ENCODE assay signal across 8 cellular contexts in the genomic region with DNA sequence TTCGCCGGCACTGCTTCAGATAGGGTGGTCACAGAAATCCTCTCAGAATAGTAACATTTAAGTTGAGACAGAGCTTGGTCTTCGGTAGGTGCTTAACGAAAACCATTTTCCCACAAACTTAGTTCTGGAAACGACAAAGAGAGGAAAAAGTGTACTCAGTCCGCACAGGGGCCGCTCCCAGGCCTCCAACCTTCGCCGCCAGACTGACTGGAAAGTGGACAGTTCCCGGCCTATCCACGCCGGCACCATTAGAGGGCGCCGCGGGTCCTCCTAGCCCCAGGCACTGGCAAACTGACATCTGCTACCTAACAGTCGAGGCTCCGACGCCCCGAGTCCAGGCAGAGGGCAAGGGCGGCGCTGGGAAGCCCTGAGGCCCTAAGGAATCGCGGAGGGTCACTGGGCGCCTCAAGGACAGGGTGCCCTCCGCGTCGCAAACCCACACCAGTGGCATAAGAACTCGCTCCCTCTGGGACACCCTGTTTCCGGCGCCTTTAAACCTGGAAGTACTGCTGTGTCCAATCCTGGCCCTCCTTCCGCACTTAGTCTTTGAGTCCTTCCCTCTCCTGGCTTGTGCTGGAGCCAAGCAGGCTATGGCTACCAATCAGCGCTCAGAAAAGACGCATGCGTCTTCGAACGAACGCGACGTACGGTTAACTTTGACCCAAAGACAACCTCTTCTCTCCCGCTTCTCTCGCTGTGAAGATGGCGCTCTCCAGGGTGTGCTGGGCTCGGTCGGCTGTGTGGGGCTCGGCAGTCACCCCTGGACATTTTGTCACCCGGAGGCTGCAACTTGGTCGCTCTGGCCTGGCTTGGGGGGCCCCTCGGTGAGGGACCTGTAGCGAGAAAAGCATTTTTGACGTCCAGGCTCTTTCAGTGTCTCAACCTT. TPM values are rescaled to one million over a fixed set of nuclear protein-coding genes. Genes with fewer than 3 reads are reported as not detected.
DNase-seq lines count a peak whose midpoint lies in the region; ATAC-seq, FAIRE-seq and TF ChIP-seq lines count a peak whose summit lies in the region.

TSS of gene LETMD1 (plus strand) at position 673 of the 886 bp plus-strand sequence. CDS start at position 703, 30 bp downstream.

- peak; percentile 91 for DNase-seq in GM18507 (ENCODE audit: extremely low spot score, insufficient read length, low read depth)
- peak; percentile 99 for DNase-seq in NCI-H2029 (lab: John Stamatoyannopoulos, UW)
- peak; percentile 91 for DNase-seq in T-helper 22 cell (ENCODE audit: low read depth)
- DNase-seq in astrocyte (ENCODE audit: low read depth), result peak; percentile 97
- DNase-seq in hepatic stellate cell (ENCODE audit: low spot score), result peak; percentile 98
- peak; percentile 94 to 96 for DNase-seq in aorta

- H3K27ac ChIP-seq in astrocyte (ENCODE audit: low read depth, low read length) (peak within 1 kb of the TSS; percentile 84), rectal smooth muscle tissue (ENCODE audit: low read depth, low read length) (peak within 1 kb of the TSS; percentile 97), aorta (ENCODE audit: low read depth in 1 of 2, low read length in 2 of 2) (peak within 1 kb of the TSS in 1 of 2 donors; percentile 97)

- H3K9me3 Mint-ChIP-seq in astrocyte (ENCODE audit: unreplicated experiment), result no peaks in the 10 kb centered on the region

- peak within 1 kb of the TSS; percentile 67 for H3K27ac Mint-ChIP-seq in astrocyte (ENCODE audit: unreplicated experiment)

- peak; percentile 99 for FAIRE-seq in GM18507 (lab: Jason Lieb, UNC)
- peak; percentile 39 for FAIRE-seq in astrocyte (lab: Jason Lieb, UNC)

- H4K20me1 ChIP-seq in astrocyte (ENCODE audit: insufficient read depth, low read length), result no peaks in the 10 kb centered on the region

- no peaks in the 10 kb centered on the region for H3K27me3 Mint-ChIP-seq in astrocyte (ENCODE audit: low read depth, unreplicated experiment)

- H3K36me3 ChIP-seq in astrocyte (ENCODE audit: insufficient read depth, low read length) (no peaks in the 10 kb centered on the region), rectal smooth muscle tissue (ENCODE audit: control insufficient read depth, insufficient read depth, low read length) (no peaks in the 10 kb centered on the region), aorta (ENCODE audit: control insufficient read depth in 1 of 2, insufficient read depth in 2 of 2, low read length in 1 of 2) (no peaks in the 10 kb centered on the region)

- TF ChIP-seq CTCF in astrocyte (IDR thresholded peaks at IDR 0.05; ENCODE audit: insufficient read depth, low read depth, low read length), result peak; percentile 74

- H3K27me3 ChIP-seq in astrocyte (ENCODE audit: insufficient read depth, low read length) (no peaks in the 10 kb centered on the region), rectal smooth muscle tissue (ENCODE audit: control insufficient read depth, insufficient read depth, low read length) (no peaks in the 10 kb centered on the region), aorta (ENCODE audit: control insufficient read depth in 1 of 2, insufficient read depth in 2 of 2, low read length in 1 of 2) (no peaks in the 10 kb centered on the region)

- peak within 1 kb of the TSS; percentile 89 for H3K9ac ChIP-seq in astrocyte (ENCODE audit: low read length)
- peak within 1 kb of the TSS; percentile 83 for H3K9ac ChIP-seq in rectal smooth muscle tissue (ENCODE audit: low read length)

- intact Hi-C loops in aorta (cut with DNase I), result loop anchor here (1.0 to 10.0 kb wide), 3 partner anchors 22 to 297 kb away; partner anchors contain the start of genes CELA1 (in 1 of the 2), CSRNP2 (in 1 of the 2) and SLC11A2 (in 1 of the 2)

- WGBS in aorta, 2 donors, result 3 to 4% methylated on average over 51 of the region's 51 CpGs

- H3K79me2 ChIP-seq in astrocyte (ENCODE audit: insufficient read depth, low read length), result peaks cover 20% of the 10 kb centered on the region

- peak within 1 kb of the TSS; percentile 98 for H2AFZ ChIP-seq in astrocyte (ENCODE audit: low read depth, low read length)

- peaks cover 8% of the 10 kb centered on the region for H3K4me1 Mint-ChIP-seq in astrocyte (ENCODE audit: low read depth, unreplicated experiment)

- peaks cover 9% of the 10 kb centered on the region for H3K4me1 ChIP-seq in astrocyte (ENCODE audit: insufficient read depth, low read length)
- peaks cover 7% of the 10 kb centered on the region for H3K4me1 ChIP-seq in rectal smooth muscle tissue (ENCODE audit: control insufficient read depth, insufficient read depth, low read length)
- peaks cover 0 to 5% of the 10 kb centered on the region in 2 donors for H3K4me1 ChIP-seq in aorta (ENCODE audit: control insufficient read depth in 1 of 2, insufficient read depth in 2 of 2, low read length in 2 of 2)

- H3K4me3 ChIP-seq in astrocyte (ENCODE audit: insufficient read depth, low read depth, low read length), result peak within 1 kb of the TSS; percentile 90
- peak within 1 kb of the TSS; percentile 79 for H3K4me3 ChIP-seq in rectal smooth muscle tissue (ENCODE audit: low read length)
- H3K4me3 ChIP-seq in aorta (ENCODE audit: low read length in 2 of 2), result peak within 1 kb of the TSS; percentile 68 to 84

- ATAC-seq in HG02981 (IDR thresholded peaks at IDR 0.05; ENCODE audit: unreplicated experiment), result peak; percentile 96
- ATAC-seq in aorta (ENCODE audit: low FRiP score), result peak; percentile 99

- H3K9me3 ChIP-seq in astrocyte (ENCODE audit: insufficient read depth, low read depth, low read length), result no peaks in the 10 kb centered on the region
- H3K9me3 ChIP-seq in aorta (ENCODE audit: control insufficient read depth, low read length), result no peaks in the 10 kb centered on the region

- peak within 1 kb of the TSS; percentile 92 for H3K4me2 ChIP-seq in astrocyte (ENCODE audit: low read length)

- peaks cover 2% of the 10 kb centered on the region for H3K36me3 Mint-ChIP-seq in astrocyte (ENCODE audit: low read depth, unreplicated experiment)

- peak within 1 kb of the TSS; percentile 95 for H3K4me3 Mint-ChIP-seq in astrocyte (ENCODE audit: unreplicated experiment)

RNA-seq across cellular contexts. Expression of gene LETMD1, which starts in this region (rescaled TPM):
- total RNA-seq in astrocyte, result 25.2 and 26.4 TPM in 2 replicates
- 10 to 100 TPM; 32.6 to 62.3 TPM for total RNA-seq in aorta
- polyA plus RNA-seq in aorta, result 10 to 100 TPM; 52.6 to 59.6 TPM
